Comparison of ENCODE assay signal across 8 cellular contexts in genomic region chr7:16989883-16990413, GRCh38.
A peak's percentile ranks its signal among the peaks of the same experiment; 100 is the strongest.
DNase-seq lines count a peak whose midpoint lies in the region; ATAC-seq, FAIRE-seq and TF ChIP-seq lines count a peak whose summit lies in the region.

No MANE protein-coding gene starts in this region.

- TF ChIP-seq CTCF in bronchial epithelial cell (IDR thresholded peaks at IDR 0.05; ENCODE audit: insufficient read depth, low read length, severe bottlenecking) (no peak), right lobe of liver (IDR thresholded peaks at IDR 0.05) (no peak)

- intact Hi-C loops in right lobe of liver (cut with DNase I), result loop anchor here in 1 of 2 donors (10.0 kb wide), 1 partner anchor 305 kb away; the partner anchor contains the start of gene AHR

- H3K27me3 ChIP-seq in bronchial epithelial cell (ENCODE audit: control insufficient read depth, insufficient read depth, low read length), result no peaks in the 10 kb centered on the region
- no peaks in the 10 kb centered on the region for H3K27me3 ChIP-seq in right lobe of liver

- no peaks in the 10 kb centered on the region for H3K36me3 ChIP-seq in bronchial epithelial cell (ENCODE audit: control insufficient read depth, insufficient read depth, low read length)
- no peaks in the 10 kb centered on the region for H3K36me3 ChIP-seq in right lobe of liver

- FAIRE-seq in bronchial epithelial cell (lab: Jason Lieb, UNC) (peak; percentile 60), urothelium cell line (lab: Jason Lieb, UNC) (no peak)

- peak; percentile 65 for DNase-seq in AG20443 (ENCODE audit: low spot score)
- DNase-seq in NCI-H2081 (lab: John Stamatoyannopoulos, UW), result peak; percentile 76 to 86
- DNase-seq in bronchial epithelial cell (ENCODE audit: low read depth), result peak; percentile 97
- peak; percentile 65 to 91 (median 77) for DNase-seq in right lobe of liver
- DNase-seq in urothelium cell line (ENCODE audit: low spot score), result peak; percentile 79
- no peak for DNase-seq in activated CD4-positive, CD25-positive, alpha-beta regulatory T cell treated with anti-CD3 and anti-CD28 coated beads, Interleukin-2, amount 50 U/mL, for 72 hours
- no peak for DNase-seq in GF-D8 (lab: John Stamatoyannopoulos, UW)

- H3K4me3 ChIP-seq in bronchial epithelial cell (ENCODE audit: low read depth, low read length) (peak overlapping the region; percentile 11), right lobe of liver (peak overlapping the region in 2 of 3 donors; percentile 21 to 22)

- peak overlapping the region in 2 of 3 donors; percentile 51 to 63 for H3K27ac ChIP-seq in right lobe of liver

- 9% methylated on average over 7 of the region's 7 CpGs for WGBS in right lobe of liver (ENCODE audit: insufficient coverage, low coverage, low lambda C conversion rate, missing lambda C conversion rate)

- H3K9me3 ChIP-seq in right lobe of liver, result no peaks in the 10 kb centered on the region

- ATAC-seq in right lobe of liver (peak; percentile 85 to 95 (median 87)), HG03135 (IDR thresholded peaks at IDR 0.05; ENCODE audit: unreplicated experiment) (no peak)

- H3K4me1 ChIP-seq in right lobe of liver, result peaks cover 0 to 25% (median 6%) of the 10 kb centered on the region in 4 donors

- TF ChIP-seq POLR2A in right lobe of liver (IDR thresholded peaks at IDR 0.05), result peak; percentile 32

Comparison
In these comparisons a context has a peak if more than half of its experiments do, and no peak if none do; other contexts are left out.
1. DNase-seq: peak in AG20443 (single experiment), NCI-H2081 (2 of 2), bronchial epithelial cell (single experiment), right lobe of liver (3 of 3) and urothelium cell line (single experiment); none in activated CD4-positive, CD25-positive, alpha-beta regulatory T cell treated with anti-CD3 and anti-CD28 coated beads, Interleukin-2, amount 50 U/mL, for 72 hours (single experiment) and GF-D8 (single experiment).